8 cellular contexts compared by ENCODE assay signal in the genomic region with DNA sequence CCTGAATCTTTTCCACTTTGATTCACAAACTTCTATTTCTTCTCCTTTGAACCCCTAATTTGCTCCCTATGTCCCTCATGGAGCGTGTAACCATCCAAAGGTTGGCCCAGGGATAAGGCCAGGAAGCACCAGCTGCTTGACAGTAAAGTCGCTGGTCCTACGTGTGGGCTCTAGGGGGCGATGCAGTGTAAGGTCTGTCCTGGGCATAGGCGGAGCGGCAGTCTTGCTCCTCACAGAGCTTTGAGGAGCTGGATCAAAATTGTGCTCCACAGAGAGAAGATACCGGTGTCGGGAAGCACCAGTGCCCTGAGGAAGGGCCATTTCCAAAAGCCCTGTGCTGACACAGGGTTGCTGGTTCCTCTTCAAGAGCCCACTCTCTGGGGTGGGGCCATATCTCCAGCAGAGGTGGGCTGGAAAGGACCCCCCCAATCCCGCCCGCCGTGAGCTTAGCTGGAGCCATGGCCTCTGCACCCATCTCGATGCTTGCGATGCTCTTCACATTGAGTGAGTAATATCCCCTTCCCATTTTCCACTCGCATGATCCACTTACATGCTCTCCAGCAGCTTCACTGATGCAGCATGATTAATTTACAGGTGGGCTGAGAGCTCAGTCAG. TPM values are rescaled to one million over a fixed set of nuclear protein-coding genes. Genes with fewer than 3 reads are reported as not detected.
DNase-seq lines count a peak whose midpoint lies in the region; ATAC-seq and TF ChIP-seq lines count a peak whose summit lies in the region.

No MANE protein-coding gene starts in this region.

- peaks cover 68% of the 10 kb centered on the region for H3K27me3 ChIP-seq in RWPE2 (ENCODE audit: insufficient read depth, poor library complexity, severe bottlenecking)
- peaks cover 0 to 18% (median 0%) of the 10 kb centered on the region in 4 donors for H3K27me3 ChIP-seq in esophagus muscularis mucosa

- H3K9me3 Mint-ChIP-seq in immature natural killer cell, result no peaks in the 10 kb centered on the region

- H3K9me3 ChIP-seq in RWPE2 (ENCODE audit: severe bottlenecking) (no peaks in the 10 kb centered on the region), esophagus muscularis mucosa (no peaks in the 10 kb centered on the region)

- H3K4me3 ChIP-seq in RWPE2 (ENCODE audit: severe bottlenecking), result no peak overlapping the region
- no peak overlapping the region for H3K4me3 ChIP-seq in esophagus muscularis mucosa

- WGBS in esophagus muscularis mucosa, result 61% methylated on average over 14 of the region's 14 CpGs

- peak; percentile 34 for DNase-seq in activated CD8-positive, alpha-beta memory T cell treated with anti-CD3 and anti-CD28 coated beads, Interleukin-2, amount 50 U/mL, for 4 hours
- DNase-seq in activated CD8-positive, alpha-beta memory T cell treated with anti-CD3 and anti-CD28 coated beads for 24 hours, result no peak
- DNase-seq in RWPE2 (ENCODE audit: low spot score), result peak; percentile 54
- DNase-seq in cerebellar cortex (ENCODE audit: low spot score), result peak; percentile 26
- peak in 2 of 3 donors; percentile 26 to 29 for DNase-seq in stimulated activated CD4-positive, alpha-beta T cell treated with anti-CD3 and anti-CD28 coated beads, Interleukin-12 subunit alpha, Interleukin-12 subunit beta, amount 100 ng/mL, for 48 hours (ENCODE audit: low read depth in 2 of 3, low spot score in 1 of 3)
- DNase-seq in immature natural killer cell, result no peak
- no peak for DNase-seq in esophagus muscularis mucosa (ENCODE audit: extremely low spot score)

- TF ChIP-seq EP300 in esophagus muscularis mucosa (IDR thresholded peaks at IDR 0.05), result no peak

- TF ChIP-seq CTCF in RWPE2 (IDR thresholded peaks at IDR 0.05; ENCODE audit: poor library complexity, severe bottlenecking) (peak; percentile 25), esophagus muscularis mucosa (IDR thresholded peaks at IDR 0.05) (no peak)

- H3K4me1 ChIP-seq in RWPE2 (ENCODE audit: insufficient read depth, poor library complexity, severe bottlenecking) (no peaks in the 10 kb centered on the region), esophagus muscularis mucosa (no peaks in the 10 kb centered on the region)

- TF ChIP-seq POLR2A in esophagus muscularis mucosa (IDR thresholded peaks at IDR 0.05; ENCODE audit: low read depth), result no peak

- peaks cover 0 to 15% (median 9%) of the 10 kb centered on the region in 3 donors for H3K27me3 Mint-ChIP-seq in immature natural killer cell (ENCODE audit: low read depth in 3 of 3)

- ATAC-seq in RWPE2 (ENCODE audit: low read depth), result peak; percentile 56; the same call in 2 of the 3 replicates
- ATAC-seq in GM21737 (IDR thresholded peaks at IDR 0.05; ENCODE audit: unreplicated experiment), result no peak

- H3K27ac ChIP-seq in RWPE2 (ENCODE audit: poor library complexity, severe bottlenecking), result no peak overlapping the region
- no peak overlapping the region for H3K27ac ChIP-seq in esophagus muscularis mucosa (replicated peaks in 1 of 4)

- no peak overlapping the region for H3K4me3 Mint-ChIP-seq in immature natural killer cell

- H3K27ac Mint-ChIP-seq in immature natural killer cell, result no peak overlapping the region

- H3K36me3 ChIP-seq in RWPE2 (ENCODE audit: low read depth) (no peaks in the 10 kb centered on the region), esophagus muscularis mucosa (no peaks in the 10 kb centered on the region)

- H3K36me3 Mint-ChIP-seq in immature natural killer cell, result no peaks in the 10 kb centered on the region

- intact Hi-C loops in esophagus muscularis mucosa (cut with DNase I), result no loop called here

- H3K4me1 Mint-ChIP-seq in immature natural killer cell, result no peaks in the 10 kb centered on the region

RNA-seq across cellular contexts. Expression of a gene that starts 49.9 kb away (rescaled TPM):
- polyA plus RNA-seq in immature natural killer cell, result not detected
- not detected for total RNA-seq in esophagus muscularis mucosa

Comparison
In these comparisons a context has a peak if more than half of its experiments do, and no peak if none do; other contexts are left out.
1. DNase-seq: peak in activated CD8-positive, alpha-beta memory T cell treated with anti-CD3 and anti-CD28 coated beads, Interleukin-2, amount 50 U/mL, for 4 hours (single experiment), RWPE2 (single experiment), cerebellar cortex (single experiment) and stimulated activated CD4-positive, alpha-beta T cell treated with anti-CD3 and anti-CD28 coated beads, Interleukin-12 subunit alpha, Interleukin-12 subunit beta, amount 100 ng/mL, for 48 hours (2 of 3); none in activated CD8-positive, alpha-beta memory T cell treated with anti-CD3 and anti-CD28 coated beads for 24 hours (single experiment), immature natural killer cell (0 of 3) and esophagus muscularis mucosa (single experiment).